ENCODE assay signal across 17 cellular contexts in genomic region chr6:148382856-148383255, GRCh38. TPM values are rescaled to one million over a fixed set of nuclear protein-coding genes. Genes with fewer than 3 reads are reported as not detected.
DNase-seq lines count a peak whose midpoint lies in the region; ATAC-seq and TF ChIP-seq lines count a peak whose summit lies in the region.
"Had no signal": no experiment of that assay in that cellular context is flagged by ENCODE, and none has a peak within 500 bp of the region (broad histone marks: within the 10 kb centered on the region; RNA-seq: fewer than 3 reads in every experiment).

No MANE protein-coding gene starts in this region.

- H3K4me1 Mint-ChIP-seq in dendritic cell treated with granulocyte-macrophage colony-stimulating factor and Interleukin-4, amounts not matched to agents 40 ng/mL and 50 ng/mL, for 4 days (ENCODE audit: low read depth): peaks cover 69% of the 10 kb centered on the region
- H3K4me1 Mint-ChIP-seq in stimulated activated naive B cell treated with anti-CD40 and anti-IgM and Interleukin-4, amounts not matched to agents 10 μg/mL and 1 μg/mL and 100 μg/mL, for 72 hours: no peaks in the 10 kb centered on the region

- H3K4me3 ChIP-seq in SK-N-SH (ENCODE audit: low read depth in 2 of 2, low read length in 1 of 2) (no peak overlapping the region), kidney epithelial cell (ENCODE audit: low read depth, low read length) (no peak overlapping the region)
- H3K4me3 ChIP-seq: BLaER1, GM23338, PC-9 had no signal

- no peaks in the 10 kb centered on the region for H3K36me3 ChIP-seq in SK-N-SH (replicated peaks in 1 of 2; ENCODE audit: control insufficient read depth in 1 of 2, insufficient read depth in 2 of 2, low read length in 1 of 2)
- H3K36me3 ChIP-seq in kidney epithelial cell (ENCODE audit: control insufficient read depth, insufficient read depth, low read length): no peaks in the 10 kb centered on the region
- H3K36me3 ChIP-seq: BLaER1 had no signal

- CTCF ChIA-PET in SK-N-SH (lab: Yijun Ruan, JAX): no interaction called here

- TF ChIP-seq RAD21 in SK-N-SH (IDR thresholded peaks at IDR 0.05; ENCODE audit: low read length): no peak

- H3K9me2 ChIP-seq in SK-N-SH: no peaks in the 10 kb centered on the region

- no peak for ATAC-seq in stimulated activated naive B cell treated with anti-CD40 and anti-IgM and Interleukin-4, amounts not matched to agents 10 μg/mL and 1 μg/mL and 100 μg/mL, for 72 hours (replicated peaks)
- ATAC-seq: GM23338 had no signal

- TF ChIP-seq EP300 in SK-N-SH (IDR thresholded peaks at IDR 0.05; ENCODE audit: borderline replicate concordance in 1 of 2, low read depth in 1 of 2, low read length in 1 of 2): no peak

- intact Hi-C loops in dendritic cell treated with granulocyte-macrophage colony-stimulating factor and Interleukin-4, amounts not matched to agents 40 ng/mL and 50 ng/mL, for 4 days (cut with micrococcal nuclease): no loop called here

- H3K27ac Mint-ChIP-seq in dendritic cell treated with granulocyte-macrophage colony-stimulating factor and Interleukin-4, amounts not matched to agents 40 ng/mL and 50 ng/mL, for 4 days: peak overlapping the region; percentile 71
- H3K27ac Mint-ChIP-seq in stimulated activated naive B cell treated with anti-CD40 and anti-IgM and Interleukin-4, amounts not matched to agents 10 μg/mL and 1 μg/mL and 100 μg/mL, for 72 hours: no peak overlapping the region

- peaks cover 0 to 6% of the 10 kb centered on the region in 2 experiments; a peak in 1 of 4 replicates for H3K4me1 ChIP-seq in SK-N-SH (ENCODE audit: control insufficient read depth in 1 of 2, insufficient read depth in 2 of 2, low read depth in 1 of 2, low read length in 1 of 2)

- H3K9me3 Mint-ChIP-seq in dendritic cell treated with granulocyte-macrophage colony-stimulating factor and Interleukin-4, amounts not matched to agents 40 ng/mL and 50 ng/mL, for 4 days: no peaks in the 10 kb centered on the region
- H3K9me3 Mint-ChIP-seq in stimulated activated naive B cell treated with anti-CD40 and anti-IgM and Interleukin-4, amounts not matched to agents 10 μg/mL and 1 μg/mL and 100 μg/mL, for 72 hours: peaks cover 0 to 2% of the 10 kb centered on the region in 2 donors
- H3K9me3 Mint-ChIP-seq: GM23338 had no signal

- TF ChIP-seq CTCF in SK-N-SH (IDR thresholded peaks at IDR 0.05) (no peak), kidney epithelial cell (IDR thresholded peaks at IDR 0.05; ENCODE audit: insufficient read depth, low read length, poor library complexity, severe bottlenecking) (no peak)

- no peaks in the 10 kb centered on the region for H3K27me3 Mint-ChIP-seq in dendritic cell treated with granulocyte-macrophage colony-stimulating factor and Interleukin-4, amounts not matched to agents 40 ng/mL and 50 ng/mL, for 4 days
- peaks cover 14 to 18% of the 10 kb centered on the region in 2 donors for H3K27me3 Mint-ChIP-seq in stimulated activated naive B cell treated with anti-CD40 and anti-IgM and Interleukin-4, amounts not matched to agents 10 μg/mL and 1 μg/mL and 100 μg/mL, for 72 hours

- DNase-seq in SK-N-SH (no peak), kidney epithelial cell (ENCODE audit: low read depth) (peak; percentile 81), substantia nigra (lab: John Stamatoyannopoulos, UW) (no peak), HT-29 (ENCODE audit: low spot score) (no peak), amniotic stem cell (lab: John Stamatoyannopoulos, UW) (no peak)
- DNase-seq in stimulated activated naive B cell treated with anti-CD40 and anti-IgM and Interleukin-4, amounts not matched to agents 10 μg/mL and 1 μg/mL and 100 μg/mL, for 72 hours: no peak
- DNase-seq: DMS 273 treated with DMSO at 0.1 percent for 48 hours, KBM-7, NCI-H1092 treated with DMSO at 0.1 percent for 48 hours, NCI-H187, NCI-H446 treated with DMSO at 0.1 percent for 48 hours, NCI-H748 treated with DMSO at 0.1 percent for 48 hours, PC-9 had no signal

- 41% methylated on average over 9 of the region's 9 CpGs for WGBS in SK-N-SH (ENCODE audit: low lambda C conversion rate)

- H3K27me3 ChIP-seq in SK-N-SH (ENCODE audit: insufficient read depth) (no peaks in the 10 kb centered on the region), kidney epithelial cell (ENCODE audit: control insufficient read depth, insufficient read depth, low read length) (no peaks in the 10 kb centered on the region)
- H3K27me3 ChIP-seq: BLaER1 had no signal

- no peak overlapping the region for H3K4me3 Mint-ChIP-seq in dendritic cell treated with granulocyte-macrophage colony-stimulating factor and Interleukin-4, amounts not matched to agents 40 ng/mL and 50 ng/mL, for 4 days
- no peak overlapping the region for H3K4me3 Mint-ChIP-seq in stimulated activated naive B cell treated with anti-CD40 and anti-IgM and Interleukin-4, amounts not matched to agents 10 μg/mL and 1 μg/mL and 100 μg/mL, for 72 hours
- H3K4me3 Mint-ChIP-seq: GM23338 had no signal

- no peaks in the 10 kb centered on the region for H3K9me3 ChIP-seq in SK-N-SH
- H3K9me3 ChIP-seq: BLaER1 had no signal

- peaks cover 10% of the 10 kb centered on the region for H3F3A ChIP-seq in SK-N-SH (replicated peaks; ENCODE audit: insufficient read depth)

- H3K27ac ChIP-seq in SK-N-SH (ENCODE audit: low read depth in 2 of 2, low read length in 1 of 2) (peak overlapping the region in 1 of 2 experiments; percentile 76; a peak in 2 of 4 replicates), substantia nigra (ENCODE audit: low read depth, low read length, poor library complexity, severe bottlenecking) (peak overlapping the region; percentile 10)
- H3K27ac ChIP-seq: BLaER1, HL-60, PC-9 had no signal

- peaks cover 15% of the 10 kb centered on the region for H3K36me3 Mint-ChIP-seq in dendritic cell treated with granulocyte-macrophage colony-stimulating factor and Interleukin-4, amounts not matched to agents 40 ng/mL and 50 ng/mL, for 4 days (ENCODE audit: low read depth)
- H3K36me3 Mint-ChIP-seq in stimulated activated naive B cell treated with anti-CD40 and anti-IgM and Interleukin-4, amounts not matched to agents 10 μg/mL and 1 μg/mL and 100 μg/mL, for 72 hours: no peaks in the 10 kb centered on the region

- peaks cover 77% of the 10 kb centered on the region for H3K79me2 ChIP-seq in SK-N-SH (ENCODE audit: insufficient read depth)

- POLR2A ChIA-PET in SK-N-SH (lab: Yijun Ruan, JAX): no interaction called here

- H3K4me2 ChIP-seq in SK-N-SH: no peak overlapping the region
- H3K4me2 ChIP-seq: BLaER1, PC-9 had no signal

- no peaks in the 10 kb centered on the region for H4K20me1 ChIP-seq in SK-N-SH (ENCODE audit: insufficient read depth)
- H4K20me1 ChIP-seq: BLaER1 had no signal

- peak overlapping the region; percentile 70; the same call in 1 of the 2 replicates for H2AFZ ChIP-seq in SK-N-SH (ENCODE audit: low read depth)
- H2AFZ ChIP-seq: GM23338, PC-9 had no signal

- H3K9ac ChIP-seq in SK-N-SH: peak overlapping the region; percentile 34; the same call in 1 of the 2 replicates
- H3K9ac ChIP-seq: BLaER1 had no signal

TF ChIP-seq in SK-N-SH, 30 proteins besides CTCF, POLR2A, EP300 and RAD21:
- TF ChIP-seq CHD2 (IDR thresholded peaks at IDR 0.05; ENCODE audit: low read length, partially characterized antibody): no peak
- no peak for TF ChIP-seq FOXM1 (IDR thresholded peaks at IDR 0.05; ENCODE audit: low read depth)
- no peak for TF ChIP-seq RXRA (IDR thresholded peaks at IDR 0.05; ENCODE audit: borderline replicate concordance, low read depth)
- peak; percentile 10; the same call in 1 of the 2 replicates for TF ChIP-seq TCF12 (IDR thresholded peaks at IDR 0.05)
- TF ChIP-seq MAX (IDR thresholded peaks at IDR 0.05; ENCODE audit: low read depth): no peak
- no peak for TF ChIP-seq IRF3 (IDR thresholded peaks at IDR 0.05; ENCODE audit: low read depth, low read length)
- TF ChIP-seq GABPA (IDR thresholded peaks at IDR 0.05; ENCODE audit: low read depth): peak; percentile 14; the same call in 1 of the 2 replicates
- TF ChIP-seq FOSL2 (IDR thresholded peaks at IDR 0.05; ENCODE audit: borderline replicate concordance, low read depth): peak; percentile 9; the same call in 1 of the 2 replicates
- 0 out of 2 replicates have a peak, but pooled peaks have one; percentile 18 for TF ChIP-seq PBX3 (IDR thresholded peaks at IDR 0.05)

RNA-seq across cellular contexts. Expression of gene SASH1, which starts 40.2 kb away (rescaled TPM):
- 15.5 and 19.8 TPM in 2 replicates for polyA plus RNA-seq in SK-N-SH (2012; rRNA removed)
- 15.9 and 17.7 TPM in 2 replicates for polyA plus RNA-seq in SK-N-SH (2012; cell fraction: cytosol; rRNA removed)
- 30.4 and 40.1 TPM in 2 replicates for polyA plus RNA-seq in SK-N-SH (2012; cell fraction: nucleus; rRNA removed)
- total RNA-seq in kidney epithelial cell: 12.1 and 13.8 TPM in 2 replicates
- 8.9 and 10.2 TPM in 2 replicates for total RNA-seq in HT-29 (2014; rRNA removed; shearing (Covaris generic))
